ENCODE assay signal across 9 cellular contexts in the genomic region with DNA sequence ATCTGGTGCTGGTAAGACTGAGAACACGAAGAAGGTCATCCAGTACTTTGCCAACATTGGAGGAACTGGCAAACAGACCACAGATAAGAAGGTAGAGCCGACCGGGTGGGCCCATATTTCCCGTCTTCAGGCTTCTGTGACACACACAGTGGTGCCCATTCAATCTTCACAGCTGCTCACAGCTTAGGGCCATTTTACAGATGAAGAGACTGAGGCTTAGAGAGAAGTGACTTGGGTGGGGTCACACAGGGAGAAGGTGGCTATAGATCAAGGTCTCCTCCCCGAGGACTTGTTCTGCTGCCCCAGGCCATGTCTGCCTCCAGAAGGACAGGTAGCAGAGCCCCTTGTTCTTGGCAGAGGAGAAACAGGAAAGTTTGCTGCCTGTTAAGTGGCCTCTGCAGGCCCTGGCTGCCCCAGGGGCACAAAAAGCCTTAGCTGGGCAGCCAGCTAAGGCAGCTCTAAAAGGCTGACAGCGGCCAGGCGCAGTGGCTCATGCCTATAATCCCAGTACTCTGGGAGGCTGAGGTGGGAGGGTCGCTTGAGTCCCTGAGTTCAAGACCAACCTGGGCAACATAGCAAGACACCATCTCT. TPM values are rescaled to one million over a fixed set of nuclear protein-coding genes. Genes with fewer than 3 reads are reported as not detected.
"Had no signal": no experiment of that assay in that cellular context is flagged by ENCODE, and none has a peak within 500 bp of the region (broad histone marks: within the 10 kb centered on the region; RNA-seq: fewer than 3 reads in every experiment).

No MANE protein-coding gene starts in this region.

- H3K9ac ChIP-seq: KMS-11 had no signal

- DNase-seq: IMR-90, KBM-7, KG1 had no signal

- FAIRE-seq: HTR-8/SVneo had no signal

- H3K27ac ChIP-seq: HL-60, KMS-11 had no signal

- H3K4me2 ChIP-seq: KMS-11 had no signal

RNA-seq across cellular contexts. Expression of a gene that starts 22.6 kb away (rescaled TPM):
- total RNA-seq: HT-29 had no signal
- polyA plus RNA-seq: IgD-negative memory B cell had no signal

RNA-seq across cellular contexts. Expression of a gene that starts 42.2 kb away (rescaled TPM):
- total RNA-seq: HT1080, IMR-90 had no signal
- polyA plus RNA-seq: IgD-negative memory B cell, IMR-90 had no signal
